In the genomic region with DNA sequence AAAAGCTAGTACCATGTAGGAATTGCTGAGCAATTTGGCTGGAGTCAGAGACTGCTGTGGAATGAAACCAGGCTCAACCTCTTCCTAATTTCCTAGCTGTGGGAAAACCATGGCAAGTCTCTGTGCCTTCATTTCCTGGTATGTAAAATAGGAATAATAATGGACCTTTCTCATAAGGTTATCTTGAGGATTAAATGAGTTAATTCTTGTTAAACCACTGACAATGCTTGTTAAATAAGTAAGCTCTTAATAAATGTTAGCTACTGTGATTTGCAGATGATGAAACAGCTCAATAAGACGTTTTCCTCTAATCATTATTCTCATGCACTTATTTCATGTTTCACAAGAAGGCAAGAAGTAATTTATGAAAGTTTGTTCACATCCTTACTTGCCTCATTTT, we compare ENCODE assay signal across 15 cellular contexts.
"Had no signal": no experiment of that assay in that cellular context is flagged by ENCODE, and none has a peak within 500 bp of the region (broad histone marks: within the 10 kb centered on the region; RNA-seq: fewer than 3 reads in every experiment).

No MANE protein-coding gene starts in this region.

- H3K27me3 Mint-ChIP-seq: activated CD4-positive, alpha-beta memory T cell treated with anti-CD3 and anti-CD28 coated beads for 36 hours; activated naive CD8-positive, alpha-beta T cell treated with anti-CD3 and anti-CD28 coated beads, Interleukin-2, amount 10 ng/mL, durations not matched to agents 7 days and 5 days; stimulated activated memory B cell treated with anti-CD40 and anti-IgM and Interleukin-4, amounts not matched to agents 10 μg/mL and 1 μg/mL and 100 μg/mL, for 72 hours had no signal

- DNase-seq: activated CD4-positive, alpha-beta memory T cell treated with anti-CD3 and anti-CD28 coated beads for 36 hours; activated CD8-positive, alpha-beta memory T cell treated with anti-CD3 and anti-CD28 coated beads, Interleukin-2, amount 50 U/mL, for 4 hours; activated naive CD8-positive, alpha-beta T cell treated with anti-CD3 and anti-CD28 coated beads, Interleukin-2, amount 10 ng/mL, durations not matched to agents 7 days and 5 days; hippocampal formation; naive thymus-derived CD8-positive, alpha-beta T cell; right cardiac atrium; stimulated activated CD4-positive, alpha-beta T cell treated with anti-CD3 and anti-CD28 coated beads, Interleukin-1b, Interleukin-23, amount 100 ng/mL, for 48 hours; transverse colon had no signal

- H3K36me3 Mint-ChIP-seq: activated CD4-positive, alpha-beta memory T cell treated with anti-CD3 and anti-CD28 coated beads for 36 hours; activated naive CD8-positive, alpha-beta T cell treated with anti-CD3 and anti-CD28 coated beads, Interleukin-2, amount 10 ng/mL, durations not matched to agents 7 days and 5 days; naive thymus-derived CD8-positive, alpha-beta T cell; stimulated activated memory B cell treated with anti-CD40 and anti-IgM and Interleukin-4, amounts not matched to agents 10 μg/mL and 1 μg/mL and 100 μg/mL, for 72 hours had no signal

- H3K27ac ChIP-seq: ascending aorta, neutrophil, transverse colon had no signal

- H3K9me3 Mint-ChIP-seq: activated naive CD8-positive, alpha-beta T cell treated with anti-CD3 and anti-CD28 coated beads, Interleukin-2, amount 10 ng/mL, durations not matched to agents 7 days and 5 days had no signal

- H3K27ac Mint-ChIP-seq: activated CD4-positive, alpha-beta memory T cell treated with anti-CD3 and anti-CD28 coated beads for 36 hours; activated naive CD8-positive, alpha-beta T cell treated with anti-CD3 and anti-CD28 coated beads, Interleukin-2, amount 10 ng/mL, durations not matched to agents 7 days and 5 days; naive thymus-derived CD8-positive, alpha-beta T cell; stimulated activated memory B cell treated with anti-CD40 and anti-IgM and Interleukin-4, amounts not matched to agents 10 μg/mL and 1 μg/mL and 100 μg/mL, for 72 hours had no signal

- FAIRE-seq: colon had no signal

- H3K4me1 ChIP-seq: ascending aorta had no signal

- ATAC-seq: activated CD4-positive, CD25-positive, alpha-beta regulatory T cell treated with anti-CD3 and anti-CD28 coated beads, Interleukin-2, amount 50 U/mL, for 24 hours; naive thymus-derived CD8-positive, alpha-beta T cell; right cardiac atrium; stimulated activated memory B cell treated with anti-CD40 and anti-IgM and Interleukin-4, amounts not matched to agents 10 μg/mL and 1 μg/mL and 100 μg/mL, for 72 hours had no signal

- H3K9me3 ChIP-seq: ascending aorta, neutrophil had no signal

- H3K4me1 Mint-ChIP-seq: activated naive CD8-positive, alpha-beta T cell treated with anti-CD3 and anti-CD28 coated beads, Interleukin-2, amount 10 ng/mL, durations not matched to agents 7 days and 5 days; naive thymus-derived CD8-positive, alpha-beta T cell; stimulated activated memory B cell treated with anti-CD40 and anti-IgM and Interleukin-4, amounts not matched to agents 10 μg/mL and 1 μg/mL and 100 μg/mL, for 72 hours had no signal

- H3K4me3 Mint-ChIP-seq: activated CD4-positive, alpha-beta memory T cell treated with anti-CD3 and anti-CD28 coated beads for 36 hours; activated naive CD8-positive, alpha-beta T cell treated with anti-CD3 and anti-CD28 coated beads, Interleukin-2, amount 10 ng/mL, durations not matched to agents 7 days and 5 days; naive thymus-derived CD8-positive, alpha-beta T cell; stimulated activated memory B cell treated with anti-CD40 and anti-IgM and Interleukin-4, amounts not matched to agents 10 μg/mL and 1 μg/mL and 100 μg/mL, for 72 hours had no signal

- H3K36me3 ChIP-seq: ascending aorta, neutrophil, transverse colon had no signal

- H3K27me3 ChIP-seq: ascending aorta, neutrophil, transverse colon had no signal

- H3K4me3 ChIP-seq: ascending aorta, lung, mucosa of descending colon, transverse colon had no signal
